In the genomic region with DNA sequence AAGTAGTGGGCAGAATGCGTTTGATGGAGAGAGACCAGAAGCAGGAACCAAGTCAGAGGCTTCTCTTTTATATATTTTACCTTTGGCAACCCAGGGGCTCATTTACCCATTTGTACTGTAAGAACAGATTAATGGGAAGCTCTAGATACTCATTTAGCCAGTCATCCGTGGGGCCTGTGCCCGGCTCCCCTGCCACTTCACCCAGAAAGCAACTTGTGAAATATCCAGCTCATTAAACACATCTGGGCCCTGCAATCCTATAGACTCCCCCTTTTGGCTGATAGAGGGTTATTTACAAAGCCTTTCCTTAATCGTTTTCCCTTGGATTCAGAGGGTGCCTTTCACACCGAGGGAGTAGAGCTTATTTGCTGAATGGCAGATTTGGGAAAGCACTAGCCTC, we compare ENCODE assay signal across 23 cellular contexts.
DNase-seq lines count a peak whose midpoint lies in the region.
"Had no signal": no experiment of that assay in that cellular context is flagged by ENCODE, and none has a peak within 500 bp of the region (broad histone marks: within the 10 kb centered on the region; RNA-seq: fewer than 3 reads in every experiment).

No MANE protein-coding gene starts in this region.

- peaks cover 79% of the 10 kb centered on the region for H3K36me3 Mint-ChIP-seq in activated naive CD4-positive, alpha-beta T cell treated with anti-CD3 and anti-CD28 coated beads, Interleukin-2, amount 10 ng/mL, durations not matched to agents 7 days and 5 days
- peaks cover 38 to 81% (median 49%) of the 10 kb centered on the region in 3 donors for H3K36me3 Mint-ChIP-seq in immature natural killer cell

- H3K27ac ChIP-seq in substantia nigra (ENCODE audit: low read depth, low read length, poor library complexity, severe bottlenecking) = peak overlapping the region; percentile 39
- H3K27ac ChIP-seq: BLaER1, brain microvascular endothelial cell, SJSA1, vagina had no signal

- H3K4me3 Mint-ChIP-seq in activated naive CD4-positive, alpha-beta T cell treated with anti-CD3 and anti-CD28 coated beads, Interleukin-2, amount 10 ng/mL, durations not matched to agents 7 days and 5 days = no peak overlapping the region
- H3K4me3 Mint-ChIP-seq in immature natural killer cell = no peak overlapping the region
- H3K4me3 Mint-ChIP-seq: activated T-helper 1 cell treated with anti-CD3 and anti-CD28 coated beads, Interleukin-12 subunit alpha, Interleukin-12 subunit beta, Interleukin-2, Interleukin-4 antibody, amounts not matched to agents 30 ng/mL and 10 ng/mL and 1 ng/mL, durations not matched to agents 14 hours and 24 hours and 36 hours; HFFc6 had no signal

- no peak for DNase-seq in activated naive CD4-positive, alpha-beta T cell treated with anti-CD3 and anti-CD28 coated beads, Interleukin-2, amount 10 ng/mL, durations not matched to agents 7 days and 5 days
- DNase-seq in activated naive CD4-positive, alpha-beta T cell (lab: John Stamatoyannopoulos, UW) = no peak
- DNase-seq in NCI-H2171 treated with DMSO at 0.1 percent for 48 hours (lab: John Stamatoyannopoulos, UW) (peak; percentile 65), immature natural killer cell (no peak), substantia nigra (lab: John Stamatoyannopoulos, UW) (no peak), NCI-H2081 treated with DMSO at 0.1 percent for 48 hours (lab: John Stamatoyannopoulos, UW) (no peak), superior temporal gyrus (ENCODE audit: extremely low spot score) (no peak)
- DNase-seq in activated CD4-positive, alpha-beta T cell treated with anti-CD3 and anti-CD28 coated beads for 4 hours = no peak
- DNase-seq: activated CD4-positive, CD25-positive, alpha-beta regulatory T cell; activated CD8-positive, alpha-beta memory T cell treated with anti-CD3 and anti-CD28 coated beads for 24 hours; brain microvascular endothelial cell; GDM1; head of caudate nucleus; HFFc6; left ventricle myocardium superior; NCI-H1417 treated with DMSO at 0.1 percent for 48 hours; NCI-H774; occipital lobe; stimulated activated CD4-positive, alpha-beta T cell treated with anti-CD3 and anti-CD28 coated beads, Interleukin-4, amount 100 ng/mL, for 4 hours had no signal

- CTCF ChIA-PET in activated naive CD4-positive, alpha-beta T cell treated with anti-CD3 and anti-CD28 coated beads, Interleukin-2, amount 10 ng/mL, durations not matched to agents 7 days and 5 days (lab: Charles Lee) = interaction anchor here (1.0 kb wide), 1 partner anchor 252 kb away, joined by 3 read pairs; no protein-coding TSS in a partner anchor

- no peaks in the 10 kb centered on the region for H3K4me1 Mint-ChIP-seq in activated naive CD4-positive, alpha-beta T cell treated with anti-CD3 and anti-CD28 coated beads, Interleukin-2, amount 10 ng/mL, durations not matched to agents 7 days and 5 days
- peaks cover 5 to 22% of the 10 kb centered on the region in 2 donors for H3K4me1 Mint-ChIP-seq in immature natural killer cell

- no peaks in the 10 kb centered on the region for H3K27me3 Mint-ChIP-seq in activated naive CD4-positive, alpha-beta T cell treated with anti-CD3 and anti-CD28 coated beads, Interleukin-2, amount 10 ng/mL, durations not matched to agents 7 days and 5 days
- peaks cover 6 to 16% (median 9%) of the 10 kb centered on the region in 3 donors for H3K27me3 Mint-ChIP-seq in immature natural killer cell (ENCODE audit: low read depth in 3 of 3)

- peak overlapping the region; percentile 10 for H3K27ac Mint-ChIP-seq in activated naive CD4-positive, alpha-beta T cell treated with anti-CD3 and anti-CD28 coated beads, Interleukin-2, amount 10 ng/mL, durations not matched to agents 7 days and 5 days
- H3K27ac Mint-ChIP-seq in immature natural killer cell = peak overlapping the region in 5 of 6 donors; percentile 21 to 70 (median 67)
- H3K27ac Mint-ChIP-seq: HFFc6 had no signal

- H3K9me3 Mint-ChIP-seq in activated naive CD4-positive, alpha-beta T cell treated with anti-CD3 and anti-CD28 coated beads, Interleukin-2, amount 10 ng/mL, durations not matched to agents 7 days and 5 days = no peaks in the 10 kb centered on the region
- no peaks in the 10 kb centered on the region for H3K9me3 Mint-ChIP-seq in immature natural killer cell
- H3K9me3 Mint-ChIP-seq: activated T-helper 1 cell treated with anti-CD3 and anti-CD28 coated beads, Interleukin-12 subunit alpha, Interleukin-12 subunit beta, Interleukin-2, Interleukin-4 antibody, amounts not matched to agents 30 ng/mL and 10 ng/mL and 1 ng/mL, durations not matched to agents 14 hours and 24 hours and 36 hours; HFFc6 had no signal
